Comparison of ENCODE assay signal across 1 cellular context in the genomic region with DNA sequence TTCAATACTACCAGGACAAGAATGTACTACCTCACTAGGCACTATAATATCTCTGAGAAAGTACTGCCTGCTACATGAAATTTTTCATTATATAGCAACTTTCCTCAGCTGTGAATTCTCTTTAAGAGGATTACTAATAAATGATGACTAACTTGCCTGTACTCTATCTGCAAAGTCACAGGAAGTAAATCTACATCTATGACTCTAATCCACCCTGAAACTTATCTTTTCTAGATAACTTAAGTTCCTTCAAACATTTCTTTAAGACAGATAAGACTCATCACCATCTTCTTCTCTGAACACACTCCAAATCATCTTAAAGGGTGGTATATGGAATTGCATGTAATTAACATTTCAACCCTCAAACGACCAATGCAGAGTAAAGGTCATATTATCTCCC.
TF ChIP-seq lines count a peak whose summit lies in the region.

No MANE protein-coding gene starts in this region.

TF ChIP-seq in IMR-90, 13 proteins besides CTCF, POLR2A, EP300 and RAD21:
- TF ChIP-seq CEBPB (IDR thresholded peaks at IDR 0.05; ENCODE audit: low read depth, low read length) (no peak), NFE2L2 (IDR thresholded peaks at IDR 0.05; ENCODE audit: low read depth, low read length) (no peak), MAZ (IDR thresholded peaks at IDR 0.05; ENCODE audit: borderline replicate concordance, low read depth, low read length) (no peak), MXI1 (IDR thresholded peaks at IDR 0.05; ENCODE audit: borderline replicate concordance, low read depth, low read length) (no peak), FOS (IDR thresholded peaks at IDR 0.05; ENCODE audit: low read depth, low read length) (no peak), BHLHE40 (IDR thresholded peaks at IDR 0.05; ENCODE audit: low read depth, low read length) (no peak), MAFK (IDR thresholded peaks at IDR 0.05; ENCODE audit: low read depth, low read length) (no peak), SMC3 (IDR thresholded peaks at IDR 0.05; ENCODE audit: low read depth, low read length) (no peak), RCOR1 (IDR thresholded peaks at IDR 0.05; ENCODE audit: insufficient replicate concordance, low read length) (no peak), CHD1 (IDR thresholded peaks at IDR 0.05; ENCODE audit: low read depth, low read length) (no peak), RFX5 (IDR thresholded peaks at IDR 0.05; ENCODE audit: low read depth, low read length) (no peak)
- TF ChIP-seq, protein P1, sequence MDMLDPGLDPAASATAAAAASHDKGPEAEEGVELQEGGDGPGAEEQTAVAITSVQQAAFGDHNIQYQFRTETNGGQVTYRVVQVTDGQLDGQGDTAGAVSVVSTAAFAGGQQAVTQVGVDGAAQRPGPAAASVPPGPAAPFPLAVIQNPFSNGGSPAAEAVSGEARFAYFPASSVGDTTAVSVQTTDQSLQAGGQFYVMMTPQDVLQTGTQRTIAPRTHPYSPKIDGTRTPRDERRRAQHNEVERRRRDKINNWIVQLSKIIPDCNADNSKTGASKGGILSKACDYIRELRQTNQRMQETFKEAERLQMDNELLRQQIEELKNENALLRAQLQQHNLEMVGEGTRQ (IDR thresholded peaks at IDR 0.05; ENCODE audit: low read depth, low read length) = no peak
- TF ChIP-seq, protein P2, sequence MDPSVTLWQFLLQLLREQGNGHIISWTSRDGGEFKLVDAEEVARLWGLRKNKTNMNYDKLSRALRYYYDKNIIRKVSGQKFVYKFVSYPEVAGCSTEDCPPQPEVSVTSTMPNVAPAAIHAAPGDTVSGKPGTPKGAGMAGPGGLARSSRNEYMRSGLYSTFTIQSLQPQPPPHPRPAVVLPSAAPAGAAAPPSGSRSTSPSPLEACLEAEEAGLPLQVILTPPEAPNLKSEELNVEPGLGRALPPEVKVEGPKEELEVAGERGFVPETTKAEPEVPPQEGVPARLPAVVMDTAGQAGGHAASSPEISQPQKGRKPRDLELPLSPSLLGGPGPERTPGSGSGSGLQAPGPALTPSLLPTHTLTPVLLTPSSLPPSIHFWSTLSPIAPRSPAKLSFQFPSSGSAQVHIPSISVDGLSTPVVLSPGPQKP (IDR thresholded peaks at IDR 0.05; ENCODE audit: borderline replicate concordance, low read depth, low read length) = no peak
TF ChIP-seq in IMR-90: peak in this region for 0.
